In the genomic region with DNA sequence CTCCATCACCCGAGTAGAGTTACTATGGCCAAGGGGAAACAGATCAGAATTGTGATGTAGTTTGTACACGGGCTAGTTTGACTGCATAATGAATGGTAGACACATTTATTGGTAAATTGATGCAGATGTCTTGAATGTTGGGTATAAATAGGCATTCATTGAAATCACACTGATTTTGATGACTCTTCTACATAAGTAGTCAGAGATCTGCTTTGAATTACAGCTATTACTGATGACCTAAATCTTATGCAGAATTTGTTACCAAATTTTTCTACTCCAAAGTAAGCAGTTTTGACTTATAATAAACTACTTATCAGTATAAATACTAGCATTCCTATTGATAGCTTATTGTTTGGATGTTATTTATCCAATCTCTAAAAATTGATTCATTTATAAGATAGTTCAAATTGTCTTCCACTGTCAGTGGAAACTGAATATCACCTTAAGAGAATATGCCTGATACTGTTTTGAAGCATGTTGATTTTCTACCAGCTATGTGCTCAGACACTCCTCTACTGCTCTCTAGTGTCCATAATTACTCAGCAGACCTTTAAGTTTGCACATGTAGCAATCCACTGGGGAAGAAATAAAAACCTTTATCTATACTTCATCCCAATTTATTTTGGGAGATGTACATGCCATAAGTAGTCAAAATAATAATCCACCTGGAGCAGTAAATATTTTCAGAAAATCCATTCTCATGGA, we compare ENCODE assay signal across 8 cellular contexts.
DNase-seq lines count a peak whose midpoint lies in the region; ATAC-seq lines count a peak whose summit lies in the region.

No MANE protein-coding gene starts in this region.

- intact Hi-C loops in posterior vena cava (cut with DNase I) = loop anchor here (2.0 to 10.0 kb wide), 3 partner anchors 435 to 612 kb away; no protein-coding TSS in a partner anchor

- DNase-seq in DMS153 (lab: John Stamatoyannopoulos, UW) (peak; percentile 42), Kasumi-1 (lab: John Stamatoyannopoulos, UW) (peak; percentile 89 to 97), RKO (ENCODE audit: low spot score) (peak; percentile 60), fibroblast of peridontal ligament (ENCODE audit: extremely low read depth) (peak; percentile 88), pons (ENCODE audit: low spot score) (peak; percentile 75), posterior vena cava (ENCODE audit: low spot score) (no peak)

- ATAC-seq in GM21723 (IDR thresholded peaks at IDR 0.05; ENCODE audit: unreplicated experiment) (no peak), GM21367 (IDR thresholded peaks at IDR 0.05; ENCODE audit: unreplicated experiment) (no peak)
